In the genomic region with DNA sequence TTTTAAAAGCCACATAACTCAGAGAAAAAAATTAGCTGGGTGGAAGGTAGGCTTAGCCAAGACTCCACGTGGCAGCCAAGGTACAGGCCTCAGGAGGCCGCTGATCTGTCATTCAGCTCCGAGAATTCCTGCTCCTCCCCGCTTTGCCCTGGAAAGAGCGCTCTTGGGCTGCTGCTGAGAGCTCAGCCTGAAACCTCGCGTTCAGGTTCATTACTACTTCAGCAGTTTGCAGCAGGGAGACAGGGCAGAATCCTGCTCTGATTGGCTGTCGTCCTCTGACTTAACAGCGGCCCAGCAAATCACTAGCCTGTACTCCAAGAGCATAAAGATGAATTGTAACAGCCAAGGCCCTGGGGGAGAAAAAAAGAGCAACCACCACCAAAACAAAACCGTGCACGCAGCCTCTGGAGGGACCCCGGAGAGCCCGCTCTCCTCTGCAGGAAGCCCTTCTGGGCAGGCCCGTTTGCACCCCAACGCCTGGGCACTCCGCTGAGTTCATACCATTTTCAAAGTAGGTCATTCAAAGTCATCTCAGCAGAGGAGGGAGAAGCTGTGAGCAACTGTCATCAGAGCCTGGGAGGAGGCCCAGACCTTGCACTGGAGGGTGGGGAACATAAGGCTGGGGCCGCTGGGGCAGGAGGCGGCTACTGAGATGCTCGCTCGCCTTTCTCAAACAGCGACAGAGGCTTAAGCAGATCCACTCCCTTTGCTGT, we compare ENCODE assay signal across 11 cellular contexts. TPM values are rescaled to one million over a fixed set of nuclear protein-coding genes. Genes with fewer than 3 reads are reported as not detected.
DNase-seq lines count a peak whose midpoint lies in the region; ATAC-seq and TF ChIP-seq lines count a peak whose summit lies in the region.
"Had no signal": no experiment of that assay in that cellular context is flagged by ENCODE, and none has a peak within 500 bp of the region (broad histone marks: within the 10 kb centered on the region; RNA-seq: fewer than 3 reads in every experiment).

No MANE protein-coding gene starts in this region.

- H3K27me3 ChIP-seq in muscle layer of colon (ENCODE audit: control insufficient read depth in 1 of 2, insufficient read depth in 2 of 2, low read length in 2 of 2), result no peaks in the 10 kb centered on the region
- H3K27me3 ChIP-seq: gastrocnemius medialis had no signal

- ATAC-seq in Right ventricle myocardium superior (ENCODE audit: poor library complexity) (peak; percentile 81), HG03039 (IDR thresholded peaks at IDR 0.05; ENCODE audit: unreplicated experiment) (no peak)
- ATAC-seq: activated CD8-positive, alpha-beta T cell treated with anti-CD3 and anti-CD28 coated beads for 36 hours; gastrocnemius medialis had no signal

- peak overlapping the region; percentile 65 for H3K27ac ChIP-seq in muscle layer of colon (ENCODE audit: low read depth, low read length)

- H3K36me3 ChIP-seq in muscle layer of colon (ENCODE audit: insufficient read depth, low read length), result no peaks in the 10 kb centered on the region
- H3K36me3 ChIP-seq: gastrocnemius medialis had no signal

- intact Hi-C loops in Right ventricle myocardium superior (cut with DNase I), result no loop called here

- TF ChIP-seq CTCF in AG04449 (IDR thresholded peaks at IDR 0.05; ENCODE audit: insufficient read depth, low read length, missing control alignments), result no peak

- H3K9me3 ChIP-seq in muscle layer of colon (ENCODE audit: low read length), result no peaks in the 10 kb centered on the region
- H3K9me3 ChIP-seq: gastrocnemius medialis had no signal

- DNase-seq in AG04449 (ENCODE audit: low read depth, low spot score) (peak; percentile 26), anterior cingulate cortex (lab: John Stamatoyannopoulos, UW) (peak in 57 of 58 donors; percentile 23 to 90 (median 72)), Right ventricle myocardium superior (peak; percentile 55), MV-4-11 (lab: John Stamatoyannopoulos, UW) (no peak), germinal center (ENCODE audit: low spot score) (no peak)
- DNase-seq in stimulated activated CD4-positive, alpha-beta T cell treated with anti-CD3 and anti-CD28 coated beads, Interleukin-12 subunit alpha, Interleukin-12 subunit beta, amount 100 ng/mL, for 4 hours, result no peak
- DNase-seq: activated CD8-positive, alpha-beta T cell treated with anti-CD3 and anti-CD28 coated beads for 36 hours; gastrocnemius medialis; NCI-H748 treated with DMSO at 0.1 percent for 48 hours had no signal

- CTCF ChIA-PET in AG04449 (lab: Yijun Ruan, JAX), result interaction anchor here (0.7 to 1.1 kb wide), 3 partner anchors 9 to 283 kb away, joined by 3 read pairs; no protein-coding TSS in a partner anchor

- H3K4me3 ChIP-seq in AG04449 (ENCODE audit: low read depth, low read length) (peak overlapping the region; percentile 2; the same call in 1 of the 2 replicates), muscle layer of colon (ENCODE audit: low read depth in 1 of 2, low read length in 2 of 2) (peak overlapping the region; percentile 33 to 54)
- H3K4me3 ChIP-seq: gastrocnemius medialis had no signal

- H3K4me1 ChIP-seq in muscle layer of colon (ENCODE audit: insufficient read depth, low read length), result peaks cover 31% of the 10 kb centered on the region

- POLR2A ChIA-PET in AG04449 (lab: Yijun Ruan, JAX), result no interaction called here

- peak overlapping the region; percentile 12 for H3K9ac ChIP-seq in muscle layer of colon (ENCODE audit: low read length)

RNA-seq across cellular contexts. Expression of gene ATXN1, which starts 42.2 kb away (rescaled TPM):
- total RNA-seq in Right ventricle myocardium superior, result 36.1 TPM

Comparison
In these comparisons a context has a peak if more than half of its experiments do, and no peak if none do; other contexts are left out.
1. DNase-seq: peak in AG04449 (single experiment), anterior cingulate cortex (57 of 58) and Right ventricle myocardium superior (single experiment); none in stimulated activated CD4-positive, alpha-beta T cell treated with anti-CD3 and anti-CD28 coated beads, Interleukin-12 subunit alpha, Interleukin-12 subunit beta, amount 100 ng/mL, for 4 hours (single experiment), MV-4-11 (single experiment) and germinal center (single experiment).